In genomic region chr13:110097013-110097412, GRCh38 we compare ENCODE assay signal across 21 cellular contexts.
DNase-seq lines count a peak whose midpoint lies in the region; ATAC-seq and TF ChIP-seq lines count a peak whose summit lies in the region.
"Had no signal": no experiment of that assay in that cellular context is flagged by ENCODE, and none has a peak within 500 bp of the region (broad histone marks: within the 10 kb centered on the region; RNA-seq: fewer than 3 reads in every experiment).

No MANE protein-coding gene starts in this region.

- peaks cover 5% of the 10 kb centered on the region for H3K4me1 Mint-ChIP-seq in activated CD4-positive, alpha-beta T cell treated with anti-CD3 and anti-CD28 coated beads for 36 hours
- H3K4me1 Mint-ChIP-seq in activated T-helper 17 cell treated with anti-CD3 and anti-CD28 coated beads, Interleukin-2, amount 50 U/mL, for 72 hours = no peaks in the 10 kb centered on the region

- H3K27me3 Mint-ChIP-seq in activated CD4-positive, alpha-beta T cell treated with anti-CD3 and anti-CD28 coated beads for 36 hours = peaks cover 3% of the 10 kb centered on the region
- H3K27me3 Mint-ChIP-seq in activated T-helper 17 cell treated with anti-CD3 and anti-CD28 coated beads, Interleukin-2, amount 50 U/mL, for 72 hours = peaks cover 5% of the 10 kb centered on the region

- H3K4me1 ChIP-seq in mammary epithelial cell (ENCODE audit: insufficient read depth, low read length) (peaks cover 29% of the 10 kb centered on the region), transverse colon (peaks cover 3 to 10% (median 8%) of the 10 kb centered on the region in 4 donors)

- CTCF ChIA-PET in activated CD4-positive, alpha-beta T cell treated with anti-CD3 and anti-CD28 coated beads for 36 hours (lab: Charles Lee) = no interaction called here
- CTCF ChIA-PET in mammary epithelial cell (lab: Charles Lee; ENCODE audit: low non-redundant PET) = no interaction called here

- H3K4me3 ChIP-seq in mammary epithelial cell (replicated peaks in 1 of 3; ENCODE audit: insufficient read depth in 1 of 3, low read depth in 2 of 3, low read length in 3 of 3) = no peak overlapping the region
- no peak overlapping the region for H3K4me3 ChIP-seq in fibroblast of mammary gland (ENCODE audit: control insufficient read depth, low read depth, low read length)
- no peak overlapping the region for H3K4me3 ChIP-seq in transverse colon

- no peaks in the 10 kb centered on the region for H3K27me3 ChIP-seq in mammary epithelial cell (ENCODE audit: insufficient read depth, low read length)
- H3K27me3 ChIP-seq in transverse colon = no peaks in the 10 kb centered on the region

- no peak overlapping the region for H3K27ac ChIP-seq in mammary epithelial cell (ENCODE audit: insufficient read depth, low read depth, low read length)
- H3K27ac ChIP-seq in transverse colon = peak overlapping the region in 3 of 4 donors; percentile 77 to 87 (median 85)
- H3K27ac ChIP-seq: 22Rv1 had no signal

- intact Hi-C loops in activated CD4-positive, alpha-beta T cell treated with anti-CD3 and anti-CD28 coated beads for 36 hours (cut with DNase I, micrococcal nuclease) = no loop called here
- intact Hi-C loops in mammary epithelial cell (cut with micrococcal nuclease) = no loop called here
- intact Hi-C loops in transverse colon (cut with DNase I; ENCODE audit: low total_unique reads) = no loop called here

- H3K36me3 ChIP-seq in mammary epithelial cell (ENCODE audit: insufficient read depth, low read length) (no peaks in the 10 kb centered on the region), transverse colon (no peaks in the 10 kb centered on the region)

- no peaks in the 10 kb centered on the region for H3K79me2 ChIP-seq in mammary epithelial cell (ENCODE audit: insufficient read depth, low read length)

- TF ChIP-seq EP300 in transverse colon (IDR thresholded peaks at IDR 0.05; ENCODE audit: low read depth) = no peak

- no peak for TF ChIP-seq POLR2A in transverse colon (IDR thresholded peaks at IDR 0.05)

- no peaks in the 10 kb centered on the region for H4K20me1 ChIP-seq in mammary epithelial cell (ENCODE audit: insufficient read depth, low read length)

- H3K4me3 Mint-ChIP-seq in activated CD4-positive, alpha-beta T cell treated with anti-CD3 and anti-CD28 coated beads for 36 hours = no peak overlapping the region
- H3K4me3 Mint-ChIP-seq in activated T-helper 17 cell treated with anti-CD3 and anti-CD28 coated beads, Interleukin-2, amount 50 U/mL, for 72 hours = no peak overlapping the region
- H3K4me3 Mint-ChIP-seq: CD14-positive monocyte had no signal

- in situ Hi-C loops in mammary epithelial cell (cut with MboI; ENCODE audit: low sequenced_read_pairs in 2 of 2) (no loop called here), transverse colon (cut with MboI; ENCODE audit: low pct_ligation_motif_present in 1 of 4, low pct_unique_long_range_greater_than_20kb in 1 of 4, low sequenced_read_pairs in 3 of 4) (no loop called here)

- 76% methylated on average over 5 of the region's 5 CpGs for WGBS in mammary epithelial cell (ENCODE audit: low coverage, missing lambda C conversion rate)
- WGBS in transverse colon (ENCODE audit: low coverage in 1 of 2), 2 donors = 83 to 86% methylated on average over 5 of the region's 5 CpGs

- no TSS peak for BruUV-seq in mammary epithelial cell (replicated peaks; lab: Mats Ljungman, UMichigan)

- peaks cover 17% of the 10 kb centered on the region for H3K9me3 Mint-ChIP-seq in activated CD4-positive, alpha-beta T cell treated with anti-CD3 and anti-CD28 coated beads for 36 hours (ENCODE audit: low read depth)
- peaks cover 12% of the 10 kb centered on the region for H3K9me3 Mint-ChIP-seq in activated T-helper 17 cell treated with anti-CD3 and anti-CD28 coated beads, Interleukin-2, amount 50 U/mL, for 72 hours

- ATAC-seq in activated CD4-positive, alpha-beta T cell treated with anti-CD3 and anti-CD28 coated beads for 36 hours = peak; percentile 50
- ATAC-seq in GM18498 (IDR thresholded peaks at IDR 0.05; ENCODE audit: unreplicated experiment) = no peak
- no peak for ATAC-seq in activated T-helper 17 cell treated with anti-CD3 and anti-CD28 coated beads, Interleukin-2, amount 50 U/mL, for 72 hours (replicated peaks)
- ATAC-seq: HCT116, PC-3 had no signal

- TF ChIP-seq CTCF in mammary epithelial cell (conservative IDR thresholded peaks at IDR 0.05 in 1 of 2, IDR thresholded peaks at IDR 0.05 in 1 of 2; ENCODE audit: extremely low read depth in 1 of 2, insufficient read depth in 1 of 2, low read depth in 1 of 2, low read length in 2 of 2) (no peak), fibroblast of mammary gland (conservative IDR thresholded peaks at IDR 0.05; ENCODE audit: control insufficient read depth, insufficient read depth, low read depth, low read length) (no peak), transverse colon (IDR thresholded peaks at IDR 0.05) (no peak)

- DNase-seq in activated CD4-positive, alpha-beta T cell treated with anti-CD3 and anti-CD28 coated beads for 36 hours = no peak
- no peak for DNase-seq in activated CD4-positive, alpha-beta T cell treated with anti-CD3 and anti-CD28 coated beads, Interleukin-2, amount 50 U/mL, for 1 hour
- no peak for DNase-seq in mammary epithelial cell
- DNase-seq in fibroblast of mammary gland (ENCODE audit: low read depth) = peak; percentile 20
- no peak for DNase-seq in transverse colon
- DNase-seq in NCI-H2081 treated with DMSO at 0.1 percent for 48 hours (lab: John Stamatoyannopoulos, UW) = no peak
- DNase-seq: DMS79, Kasumi-1, MM.1S, NCI-H1092, NCI-H2081, NCI-H510A, NCI-H748 treated with DMSO at 0.1 percent for 48 hours, PC-3, RPMI8226, SIG-M5 had no signal

- no peak overlapping the region for H3K4me2 ChIP-seq in mammary epithelial cell (ENCODE audit: insufficient read depth, low read depth, low read length)

- no peak overlapping the region for H3K9ac ChIP-seq in mammary epithelial cell (ENCODE audit: insufficient read depth, low read length)

- POLR2A ChIA-PET in activated CD4-positive, alpha-beta T cell treated with anti-CD3 and anti-CD28 coated beads for 36 hours (lab: Charles Lee) = no interaction called here

- H3K9me3 ChIP-seq in mammary epithelial cell (replicated peaks; ENCODE audit: insufficient read depth, low read length) (peaks cover 8% of the 10 kb centered on the region), transverse colon (peaks cover 0 to 9% of the 10 kb centered on the region in 2 donors)

- peak overlapping the region; percentile 29 for H2AFZ ChIP-seq in mammary epithelial cell (ENCODE audit: low read depth, low read length)

- no peak overlapping the region for H3K27ac Mint-ChIP-seq in activated CD4-positive, alpha-beta T cell treated with anti-CD3 and anti-CD28 coated beads for 36 hours
- no peak overlapping the region for H3K27ac Mint-ChIP-seq in activated T-helper 17 cell treated with anti-CD3 and anti-CD28 coated beads, Interleukin-2, amount 50 U/mL, for 72 hours
- H3K27ac Mint-ChIP-seq: CD14-positive monocyte had no signal

- no peaks in the 10 kb centered on the region for H3K36me3 Mint-ChIP-seq in activated CD4-positive, alpha-beta T cell treated with anti-CD3 and anti-CD28 coated beads for 36 hours (ENCODE audit: low read depth)
- no peaks in the 10 kb centered on the region for H3K36me3 Mint-ChIP-seq in activated T-helper 17 cell treated with anti-CD3 and anti-CD28 coated beads, Interleukin-2, amount 50 U/mL, for 72 hours (ENCODE audit: low read depth)
- H3K36me3 Mint-ChIP-seq: CD14-positive monocyte had no signal

- dilution Hi-C loops in mammary epithelial cell (cut with HindIII; ENCODE audit: low sequenced_read_pairs) = no loop called here
